Comparison of ENCODE assay signal across 1 cellular context in the genomic region with DNA sequence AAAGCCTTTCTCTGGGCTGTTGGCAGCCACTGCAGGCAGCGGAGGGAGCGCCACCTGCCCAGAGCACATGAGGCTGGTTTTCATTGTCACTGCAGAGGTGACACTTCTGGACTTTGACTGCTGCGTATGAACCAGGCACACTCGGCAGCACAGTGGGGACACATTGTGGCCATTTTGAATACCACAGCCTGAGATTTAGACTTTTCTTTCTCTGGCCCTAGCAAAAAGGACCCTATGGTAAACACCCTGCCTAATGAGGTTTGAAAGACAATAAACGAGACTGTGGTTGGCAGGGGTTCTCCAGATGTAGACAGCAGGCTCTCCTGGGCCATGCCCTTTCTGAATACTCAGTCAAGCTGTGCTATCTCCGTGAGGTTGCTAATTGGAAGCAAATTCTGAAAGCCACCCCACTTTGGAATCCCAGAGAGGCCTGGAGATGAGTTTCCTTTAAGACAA.
TF ChIP-seq lines count a peak whose summit lies in the region.

No MANE protein-coding gene starts in this region.

TF ChIP-seq in GM23338, 12 proteins besides CTCF, POLR2A, EP300 and RAD21 (continued from another document):
- TF ChIP-seq, protein P1, sequence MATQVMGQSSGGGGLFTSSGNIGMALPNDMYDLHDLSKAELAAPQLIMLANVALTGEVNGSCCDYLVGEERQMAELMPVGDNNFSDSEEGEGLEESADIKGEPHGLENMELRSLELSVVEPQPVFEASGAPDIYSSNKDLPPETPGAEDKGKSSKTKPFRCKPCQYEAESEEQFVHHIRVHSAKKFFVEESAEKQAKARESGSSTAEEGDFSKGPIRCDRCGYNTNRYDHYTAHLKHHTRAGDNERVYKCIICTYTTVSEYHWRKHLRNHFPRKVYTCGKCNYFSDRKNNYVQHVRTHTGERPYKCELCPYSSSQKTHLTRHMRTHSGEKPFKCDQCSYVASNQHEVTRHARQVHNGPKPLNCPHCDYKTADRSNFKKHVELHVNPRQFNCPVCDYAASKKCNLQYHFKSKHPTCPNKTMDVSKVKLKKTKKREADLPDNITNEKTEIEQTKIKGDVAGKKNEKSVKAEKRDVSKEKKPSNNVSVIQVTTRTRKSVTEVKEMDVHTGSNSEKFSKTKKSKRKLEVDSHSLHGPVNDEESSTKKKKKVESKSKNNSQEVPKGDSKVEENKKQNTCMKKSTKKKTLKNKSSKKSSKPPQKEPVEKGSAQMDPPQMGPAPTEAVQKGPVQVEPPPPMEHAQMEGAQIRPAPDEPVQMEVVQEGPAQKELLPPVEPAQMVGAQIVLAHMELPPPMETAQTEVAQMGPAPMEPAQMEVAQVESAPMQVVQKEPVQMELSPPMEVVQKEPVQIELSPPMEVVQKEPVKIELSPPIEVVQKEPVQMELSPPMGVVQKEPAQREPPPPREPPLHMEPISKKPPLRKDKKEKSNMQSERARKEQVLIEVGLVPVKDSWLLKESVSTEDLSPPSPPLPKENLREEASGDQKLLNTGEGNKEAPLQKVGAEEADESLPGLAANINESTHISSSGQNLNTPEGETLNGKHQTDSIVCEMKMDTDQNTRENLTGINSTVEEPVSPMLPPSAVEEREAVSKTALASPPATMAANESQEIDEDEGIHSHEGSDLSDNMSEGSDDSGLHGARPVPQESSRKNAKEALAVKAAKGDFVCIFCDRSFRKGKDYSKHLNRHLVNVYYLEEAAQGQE (IDR thresholded peaks at IDR 0.05; ENCODE audit: unreplicated experiment): no peak
